Comparison of ENCODE assay signal across 11 cellular contexts in the genomic region with DNA sequence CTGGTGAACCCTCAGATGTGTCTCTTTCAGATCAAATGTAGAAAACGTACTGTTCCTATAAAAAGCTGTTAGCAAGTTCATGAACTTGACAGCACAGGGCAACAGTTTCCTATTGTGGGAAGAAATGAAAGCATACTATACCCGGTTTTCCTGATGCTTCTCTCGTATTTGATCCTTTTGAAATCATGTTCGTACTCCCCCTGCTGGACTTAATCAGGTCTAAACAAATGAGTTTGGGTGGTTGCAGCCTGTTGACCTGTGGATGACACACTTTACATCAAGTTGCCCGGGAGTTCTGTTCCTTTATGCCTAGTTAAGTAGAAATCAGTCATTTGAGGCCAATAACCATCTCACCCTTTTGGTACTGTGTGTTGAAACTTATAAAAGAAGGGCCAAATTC.
DNase-seq lines count a peak whose midpoint lies in the region; ATAC-seq and TF ChIP-seq lines count a peak whose summit lies in the region.
"Had no signal": no experiment of that assay in that cellular context is flagged by ENCODE, and none has a peak within 500 bp of the region (broad histone marks: within the 10 kb centered on the region; RNA-seq: fewer than 3 reads in every experiment).

No MANE protein-coding gene starts in this region.

- POLR2A ChIA-PET in MCF 10A (lab: Yijun Ruan, JAX) = no interaction called here

- H3K9me3 Mint-ChIP-seq in MCF 10A (ENCODE audit: unreplicated experiment) (no peaks in the 10 kb centered on the region), type B pancreatic cell (no peaks in the 10 kb centered on the region)

- H3K27me3 Mint-ChIP-seq in MCF 10A (ENCODE audit: insufficient read depth, unreplicated experiment) = no peaks in the 10 kb centered on the region
- no peaks in the 10 kb centered on the region for H3K27me3 Mint-ChIP-seq in type B pancreatic cell

- DNase-seq in MCF 10A (ENCODE audit: unreplicated experiment) = peak; percentile 85
- no peak for DNase-seq in breast epithelium (ENCODE audit: low spot score in 2 of 2)
- peak; percentile 37 for DNase-seq in NCI-H460 (ENCODE audit: extremely low read depth, low read depth)
- peak; percentile 1 to 9 for DNase-seq in cardiac fibroblast (ENCODE audit: low read depth in 2 of 2)
- DNase-seq in type B pancreatic cell (ENCODE audit: extremely low spot score, unreplicated experiment) = no peak
- no peak for DNase-seq in activated effector memory CD4-positive, alpha-beta T cell treated with anti-CD3 and anti-CD28 coated beads, Interleukin-2, amount 50 U/mL, for 16 hours
- no peak for DNase-seq in C1 segment of cervical spinal cord (lab: John Stamatoyannopoulos, UW)
- DNase-seq: activated T-cell treated with anti-CD3 and anti-CD28 coated beads, Interleukin-2, amount 50 U/mL, for 72 hours; gastrocnemius medialis; right cardiac atrium had no signal

- H3K27ac ChIP-seq in breast epithelium = no peak overlapping the region
- H3K27ac ChIP-seq: gastrocnemius medialis had no signal

- CTCF ChIA-PET in MCF 10A (lab: Yijun Ruan, JAX) = interaction anchor here (0.6 to 1.6 kb wide), 7 partner anchors 10 to 1441 kb away, joined by 3 to 8 read pairs (median 4); no protein-coding TSS in a partner anchor

- no peaks in the 10 kb centered on the region for H3K27me3 ChIP-seq in breast epithelium
- H3K27me3 ChIP-seq: gastrocnemius medialis had no signal

- ATAC-seq in GM18907 (IDR thresholded peaks at IDR 0.05; ENCODE audit: unreplicated experiment) = no peak
- ATAC-seq: activated T-cell treated with anti-CD3 and anti-CD28 coated beads, Interleukin-2, amount 50 U/mL, for 72 hours; gastrocnemius medialis had no signal

- no peak overlapping the region for H3K27ac Mint-ChIP-seq in MCF 10A (ENCODE audit: low read depth, unreplicated experiment)
- no peak overlapping the region for H3K27ac Mint-ChIP-seq in type B pancreatic cell
- H3K27ac Mint-ChIP-seq: activated T-cell treated with anti-CD3 and anti-CD28 coated beads, Interleukin-2, amount 50 U/mL, for 72 hours had no signal

- intact Hi-C loops in MCF 10A (cut with micrococcal nuclease) (no loop called here), breast epithelium (cut with DNase I; ENCODE audit: low total_unique reads) (no loop called here)

- peaks cover 13% of the 10 kb centered on the region for H3K4me1 Mint-ChIP-seq in MCF 10A (ENCODE audit: insufficient read depth, unreplicated experiment)
- peaks cover 8% of the 10 kb centered on the region for H3K4me1 Mint-ChIP-seq in type B pancreatic cell (ENCODE audit: unreplicated experiment)

- H3K36me3 Mint-ChIP-seq in MCF 10A (ENCODE audit: insufficient read depth, unreplicated experiment) (no peaks in the 10 kb centered on the region), type B pancreatic cell (no peaks in the 10 kb centered on the region)

- no peak for TF ChIP-seq POLR2A in breast epithelium (IDR thresholded peaks at IDR 0.05)

- TF ChIP-seq CTCF in MCF 10A (IDR thresholded peaks at IDR 0.05; ENCODE audit: unreplicated experiment) (peak; percentile 54), breast epithelium (IDR thresholded peaks at IDR 0.05) (no peak), cardiac fibroblast (IDR thresholded peaks at IDR 0.05; ENCODE audit: low read depth, low read length) (no peak), type B pancreatic cell (conservative IDR thresholded peaks at IDR 0.05) (peak; percentile 66)

- H3K4me3 ChIP-seq in breast epithelium = no peak overlapping the region
- H3K4me3 ChIP-seq in cardiac fibroblast (replicated peaks in 1 of 2; ENCODE audit: low read depth in 2 of 2, low read length in 2 of 2) = no peak overlapping the region
- H3K4me3 ChIP-seq: gastrocnemius medialis had no signal

- BruUV-seq in MCF 10A (replicated peaks; lab: Mats Ljungman, UMichigan) = no TSS peak

- no peaks in the 10 kb centered on the region for H3K36me3 ChIP-seq in breast epithelium
- H3K36me3 ChIP-seq: gastrocnemius medialis had no signal

- no peaks in the 10 kb centered on the region for H3K9me3 ChIP-seq in breast epithelium
- H3K9me3 ChIP-seq: gastrocnemius medialis had no signal

- no peaks in the 10 kb centered on the region for H3K4me1 ChIP-seq in breast epithelium
- H3K4me1 ChIP-seq: gastrocnemius medialis had no signal

- no peak overlapping the region for H3K4me3 Mint-ChIP-seq in MCF 10A (ENCODE audit: unreplicated experiment)
- H3K4me3 Mint-ChIP-seq in type B pancreatic cell = no peak overlapping the region
- H3K4me3 Mint-ChIP-seq: activated T-cell treated with anti-CD3 and anti-CD28 coated beads, Interleukin-2, amount 50 U/mL, for 72 hours had no signal

Comparison
In these comparisons a context has a peak if more than half of its experiments do, and no peak if none do; other contexts are left out.
1. DNase-seq: peak in MCF 10A (single experiment), NCI-H460 (single experiment) and cardiac fibroblast (2 of 2); none in breast epithelium (0 of 2), type B pancreatic cell (single experiment), activated effector memory CD4-positive, alpha-beta T cell treated with anti-CD3 and anti-CD28 coated beads, Interleukin-2, amount 50 U/mL, for 16 hours (single experiment) and C1 segment of cervical spinal cord (0 of 14).
2. CTCF ChIP-seq: peak in MCF 10A (single experiment) and type B pancreatic cell (single experiment); none in breast epithelium (0 of 3) and cardiac fibroblast (single experiment).